ENCODE assay signal across 12 cellular contexts in the genomic region with DNA sequence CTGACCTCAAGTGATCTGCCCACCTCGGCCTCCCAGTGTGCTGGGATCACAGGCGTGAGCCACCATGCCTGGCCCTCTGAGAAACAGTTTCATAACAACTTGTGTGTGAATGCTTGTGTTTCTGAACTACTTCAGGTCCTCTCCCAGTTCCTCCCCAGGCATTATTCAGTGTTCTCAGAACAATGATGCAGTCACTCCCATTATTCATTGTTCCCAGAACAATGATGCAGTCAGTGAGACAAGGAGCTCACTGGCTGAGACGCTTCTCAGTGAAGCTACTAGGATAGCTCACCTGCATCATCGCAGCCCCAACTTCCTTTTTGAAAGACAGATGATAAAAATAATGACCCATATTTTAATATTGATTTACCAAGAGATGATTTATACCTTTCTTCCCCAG.
"Had no signal": no experiment of that assay in that cellular context is flagged by ENCODE, and none has a peak within 500 bp of the region (broad histone marks: within the 10 kb centered on the region; RNA-seq: fewer than 3 reads in every experiment).

No MANE protein-coding gene starts in this region.

- H3K4me1 ChIP-seq: parathyroid adenoma had no signal

- H3K36me3 ChIP-seq: transverse colon had no signal

- H3K27me3 ChIP-seq: transverse colon had no signal

- ATAC-seq: activated CD4-positive, alpha-beta T cell treated with anti-CD3 and anti-CD28 coated beads for 36 hours; left lobe of liver had no signal

- DNase-seq: activated CD4-positive, alpha-beta memory T cell treated with anti-CD3 and anti-CD28 coated beads, Interleukin-2, amount 10 ng/mL, durations not matched to agents 7 days and 5 days; activated CD4-positive, alpha-beta T cell treated with anti-CD3 and anti-CD28 coated beads for 36 hours; activated gamma-delta T cell treated with Interleukin-2 at 50 U/mL for 16 hours; activated naive CD8-positive, alpha-beta T cell treated with anti-CD3 and anti-CD28 coated beads for 36 hours; activated T-cell treated with anti-CD3 and anti-CD28 coated beads, Interleukin-2, amount 50 U/mL, for 48 hours; effector CD4-positive, alpha-beta T cell; nephron progenitor cell; transverse colon had no signal

- FAIRE-seq: colon, islet of Langerhans had no signal

- H3K4me3 ChIP-seq: transverse colon had no signal

- H3K9me3 ChIP-seq: transverse colon had no signal

- H3K27ac ChIP-seq: parathyroid adenoma, transverse colon had no signal
